ENCODE assay signal across 26 cellular contexts in the genomic region with DNA sequence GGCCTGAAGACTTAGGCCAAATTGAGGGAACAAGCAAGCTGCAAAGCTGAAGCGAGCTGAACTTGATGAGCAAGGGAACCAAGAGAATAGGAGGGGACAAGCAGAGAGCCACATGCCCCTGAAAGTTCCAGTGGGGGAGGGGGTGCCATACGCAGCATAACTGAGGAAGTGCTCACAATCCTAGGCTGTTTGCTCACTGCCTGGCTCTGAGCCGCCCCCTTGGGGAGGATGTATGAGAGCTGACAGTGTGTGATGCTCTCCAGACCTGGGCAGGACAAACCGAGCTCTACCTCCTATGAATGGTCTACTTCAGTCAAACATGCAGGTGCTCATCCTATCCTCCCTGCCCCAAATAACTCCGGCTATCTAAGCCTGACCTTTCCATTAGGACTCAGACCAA. TPM values are rescaled to one million over a fixed set of nuclear protein-coding genes. Genes with fewer than 3 reads are reported as not detected.
"Had no signal": no experiment of that assay in that cellular context is flagged by ENCODE, and none has a peak within 500 bp of the region (broad histone marks: within the 10 kb centered on the region; RNA-seq: fewer than 3 reads in every experiment).

No MANE protein-coding gene starts in this region.

- DNase-seq: activated CD4-positive, alpha-beta T cell treated with anti-CD3 and anti-CD28 coated beads for 48 hours; activated CD4-positive, alpha-beta T cell treated with anti-CD3 and anti-CD28 coated beads, Interleukin-2, amount 50 U/mL, for 48 hours; activated CD8-positive, alpha-beta memory T cell treated with anti-CD3 and anti-CD28 coated beads, Interleukin-2, amount 50 U/mL, for 4 hours; activated gamma-delta T cell; activated naive CD4-positive, alpha-beta T cell treated with anti-CD3 and anti-CD28 coated beads, Interleukin-2, amount 10 ng/mL, durations not matched to agents 7 days and 5 days; activated naive CD8-positive, alpha-beta T cell treated with anti-CD3 and anti-CD28 coated beads, Interleukin-2, amount 10 ng/mL, durations not matched to agents 7 days and 5 days; activated T-cell treated with anti-CD3 and anti-CD28 coated beads, Interleukin-2, amount 50 U/mL, for 1 hour; amygdala; central memory CD4-positive, alpha-beta T cell; foreskin fibroblast; left cardiac atrium; midbrain; naive thymus-derived CD4-positive, alpha-beta T cell; posterior cingulate gyrus; right cardiac atrium; stimulated activated CD4-positive, alpha-beta T cell treated with anti-CD3 and anti-CD28 coated beads, Interleukin-15, amount 100 ng/mL, for 24 hours; stimulated activated CD4-positive, alpha-beta T cell treated with anti-CD3 and anti-CD28 coated beads, Interleukin-2, amount 100 ng/mL, for 24 hours; stimulated activated naive CD4-positive, alpha-beta T cell; T-helper 1 cell; testis; transverse colon had no signal

- H3K4me3 ChIP-seq: testis, transverse colon had no signal

- H3K36me3 ChIP-seq: transverse colon had no signal

- H3K27me3 ChIP-seq: testis, transverse colon had no signal

- H3K4me1 Mint-ChIP-seq: activated naive CD4-positive, alpha-beta T cell treated with anti-CD3 and anti-CD28 coated beads, Interleukin-2, amount 10 ng/mL, durations not matched to agents 7 days and 5 days; activated naive CD8-positive, alpha-beta T cell treated with anti-CD3 and anti-CD28 coated beads, Interleukin-2, amount 10 ng/mL, durations not matched to agents 7 days and 5 days; naive thymus-derived CD4-positive, alpha-beta T cell had no signal

- H3K9me3 Mint-ChIP-seq: activated naive CD4-positive, alpha-beta T cell treated with anti-CD3 and anti-CD28 coated beads, Interleukin-2, amount 10 ng/mL, durations not matched to agents 7 days and 5 days; activated naive CD8-positive, alpha-beta T cell treated with anti-CD3 and anti-CD28 coated beads, Interleukin-2, amount 10 ng/mL, durations not matched to agents 7 days and 5 days; activated T-helper 1 cell treated with anti-CD3 and anti-CD28 coated beads, Interleukin-12 subunit alpha, Interleukin-12 subunit beta, Interleukin-2, Interleukin-4 antibody, amounts not matched to agents 30 ng/mL and 10 ng/mL and 1 ng/mL, durations not matched to agents 14 hours and 24 hours and 36 hours; naive thymus-derived CD4-positive, alpha-beta T cell; neural crest cell had no signal

- H3K9me3 ChIP-seq: testis, transverse colon had no signal

- FAIRE-seq: endothelial cell of umbilical vein, keratinocyte, urothelium cell line had no signal

- H3K36me3 Mint-ChIP-seq: activated naive CD4-positive, alpha-beta T cell treated with anti-CD3 and anti-CD28 coated beads, Interleukin-2, amount 10 ng/mL, durations not matched to agents 7 days and 5 days; activated naive CD8-positive, alpha-beta T cell treated with anti-CD3 and anti-CD28 coated beads, Interleukin-2, amount 10 ng/mL, durations not matched to agents 7 days and 5 days; naive thymus-derived CD4-positive, alpha-beta T cell had no signal

- H3K4me3 Mint-ChIP-seq: activated naive CD4-positive, alpha-beta T cell treated with anti-CD3 and anti-CD28 coated beads, Interleukin-2, amount 10 ng/mL, durations not matched to agents 7 days and 5 days; activated naive CD8-positive, alpha-beta T cell treated with anti-CD3 and anti-CD28 coated beads, Interleukin-2, amount 10 ng/mL, durations not matched to agents 7 days and 5 days; activated T-helper 1 cell treated with anti-CD3 and anti-CD28 coated beads, Interleukin-12 subunit alpha, Interleukin-12 subunit beta, Interleukin-2, Interleukin-4 antibody, amounts not matched to agents 30 ng/mL and 10 ng/mL and 1 ng/mL, durations not matched to agents 14 hours and 24 hours and 36 hours; naive thymus-derived CD4-positive, alpha-beta T cell; neural crest cell had no signal

- H3K27ac Mint-ChIP-seq: activated naive CD4-positive, alpha-beta T cell treated with anti-CD3 and anti-CD28 coated beads, Interleukin-2, amount 10 ng/mL, durations not matched to agents 7 days and 5 days; activated naive CD8-positive, alpha-beta T cell treated with anti-CD3 and anti-CD28 coated beads, Interleukin-2, amount 10 ng/mL, durations not matched to agents 7 days and 5 days; activated T-helper 1 cell treated with anti-CD3 and anti-CD28 coated beads, Interleukin-12 subunit alpha, Interleukin-12 subunit beta, Interleukin-2, Interleukin-4 antibody, amounts not matched to agents 30 ng/mL and 10 ng/mL and 1 ng/mL, durations not matched to agents 14 hours and 24 hours and 36 hours had no signal

- H3K4me1 ChIP-seq: testis, transverse colon had no signal

- H3K27ac ChIP-seq: testis, transverse colon had no signal

RNA-seq across cellular contexts. Expression of gene FAXC, which starts 52.1 kb away (rescaled TPM):
- total RNA-seq: activated naive CD8-positive, alpha-beta T cell treated with anti-CD3 and anti-CD28 coated beads, Interleukin-2, amount 10 ng/mL, durations not matched to agents 7 days and 5 days; activated T-helper 1 cell treated with anti-CD3 and anti-CD28 coated beads, Interleukin-12 subunit alpha, Interleukin-12 subunit beta, Interleukin-2, Interleukin-4 antibody, amounts not matched to agents 30 ng/mL and 10 ng/mL and 1 ng/mL, durations not matched to agents 14 hours and 24 hours and 36 hours; naive thymus-derived CD4-positive, alpha-beta T cell had no signal
- polyA plus RNA-seq: naive thymus-derived CD4-positive, alpha-beta T cell had no signal
